11 cellular contexts compared by ENCODE assay signal in the genomic region with DNA sequence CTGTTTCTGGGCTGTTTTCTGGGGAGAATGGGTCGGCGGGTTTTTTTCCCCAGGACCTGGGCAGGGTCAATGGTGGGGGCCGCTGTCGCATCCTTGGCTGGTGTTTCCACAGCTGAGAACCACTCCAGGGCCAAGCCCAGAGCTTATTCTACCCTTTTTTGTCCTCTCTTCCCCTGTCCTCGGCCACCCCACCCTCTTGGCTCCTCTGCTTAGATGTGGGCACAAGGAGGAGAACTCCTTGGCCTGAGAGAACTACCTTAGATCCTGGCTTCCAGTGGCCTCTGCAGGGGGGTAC. TPM values are rescaled to one million over a fixed set of nuclear protein-coding genes. Genes with fewer than 3 reads are reported as not detected.
DNase-seq lines count a peak whose midpoint lies in the region; ATAC-seq, FAIRE-seq and TF ChIP-seq lines count a peak whose summit lies in the region.
"Had no signal": no experiment of that assay in that cellular context is flagged by ENCODE, and none has a peak within 500 bp of the region (broad histone marks: within the 10 kb centered on the region; RNA-seq: fewer than 3 reads in every experiment).

No MANE protein-coding gene starts in this region.

- no peak for DNase-seq in activated T-cell treated with anti-CD3 and anti-CD28 coated beads, Interleukin-2, amount 50 U/mL, for 4 hours
- no peak for DNase-seq in activated T-cell treated with anti-CD3 and anti-CD28 coated beads, Interleukin-2, amount 50 U/mL, for 48 hours
- no peak for DNase-seq in activated naive CD8-positive, alpha-beta T cell treated with anti-CD3 and anti-CD28 coated beads, Interleukin-2, amount 50 U/mL, for 24 hours
- DNase-seq in memory B cell (ENCODE audit: low spot score in 2 of 2): no peak
- DNase-seq in suprapubic skin (ENCODE audit: low spot score in 2 of 2): peak in 1 of 2 donors; percentile 65
- no peak for DNase-seq in GM19239 (ENCODE audit: insufficient read length, low spot score)
- DNase-seq: NCI-H446 had no signal

- H3K27ac ChIP-seq in suprapubic skin: peak overlapping the region; percentile 78
- H3K27ac ChIP-seq: SK-N-MC had no signal

- no peaks in the 10 kb centered on the region for H3K36me3 ChIP-seq in suprapubic skin

- peak overlapping the region; percentile 83 for H3K27ac Mint-ChIP-seq in activated naive CD8-positive, alpha-beta T cell treated with anti-CD3 and anti-CD28 coated beads, Interleukin-2, amount 50 U/mL, for 24 hours
- H3K27ac Mint-ChIP-seq in memory B cell: peak overlapping the region; percentile 92

- H3K4me1 ChIP-seq in suprapubic skin: peaks cover 66% of the 10 kb centered on the region

- H3K4me1 Mint-ChIP-seq in activated T-cell treated with anti-CD3 and anti-CD28 coated beads, Interleukin-2, amount 50 U/mL, for 4 hours (ENCODE audit: low read depth): peaks cover 85% of the 10 kb centered on the region
- peaks cover 85% of the 10 kb centered on the region for H3K4me1 Mint-ChIP-seq in activated naive CD8-positive, alpha-beta T cell treated with anti-CD3 and anti-CD28 coated beads, Interleukin-2, amount 50 U/mL, for 24 hours
- peaks cover 47% of the 10 kb centered on the region for H3K4me1 Mint-ChIP-seq in memory B cell

- H3K9me3 Mint-ChIP-seq in activated T-cell treated with anti-CD3 and anti-CD28 coated beads, Interleukin-2, amount 50 U/mL, for 4 hours: no peaks in the 10 kb centered on the region
- no peaks in the 10 kb centered on the region for H3K9me3 Mint-ChIP-seq in activated naive CD8-positive, alpha-beta T cell treated with anti-CD3 and anti-CD28 coated beads, Interleukin-2, amount 50 U/mL, for 24 hours
- no peaks in the 10 kb centered on the region for H3K9me3 Mint-ChIP-seq in memory B cell

- WGBS in suprapubic skin: 91% methylated on average over 5 of the region's 5 CpGs

- TF ChIP-seq CTCF in suprapubic skin (IDR thresholded peaks at IDR 0.05): no peak

- no peaks in the 10 kb centered on the region for H3K27me3 ChIP-seq in suprapubic skin

- no peak for TF ChIP-seq POLR2A in suprapubic skin (IDR thresholded peaks at IDR 0.05)

- TF ChIP-seq EP300 in suprapubic skin (IDR thresholded peaks at IDR 0.05): no peak

- H3K4me3 Mint-ChIP-seq in activated T-cell treated with anti-CD3 and anti-CD28 coated beads, Interleukin-2, amount 50 U/mL, for 4 hours: peak overlapping the region; percentile 75
- peak overlapping the region; percentile 73 for H3K4me3 Mint-ChIP-seq in activated naive CD8-positive, alpha-beta T cell treated with anti-CD3 and anti-CD28 coated beads, Interleukin-2, amount 50 U/mL, for 24 hours
- peak overlapping the region; percentile 90 for H3K4me3 Mint-ChIP-seq in memory B cell

- H3K9me3 ChIP-seq in suprapubic skin: no peaks in the 10 kb centered on the region

- ATAC-seq in activated T-cell treated with anti-CD3 and anti-CD28 coated beads, Interleukin-2, amount 50 U/mL, for 4 hours: no peak
- ATAC-seq in activated naive CD8-positive, alpha-beta T cell treated with anti-CD3 and anti-CD28 coated beads, Interleukin-2, amount 50 U/mL, for 24 hours: no peak
- ATAC-seq in memory B cell (ENCODE audit: low read depth) (no peak), HG03469 (IDR thresholded peaks at IDR 0.05; ENCODE audit: unreplicated experiment) (no peak), HG02610 (IDR thresholded peaks at IDR 0.05; ENCODE audit: unreplicated experiment) (no peak)

- no peaks in the 10 kb centered on the region for H3K27me3 Mint-ChIP-seq in activated T-cell treated with anti-CD3 and anti-CD28 coated beads, Interleukin-2, amount 50 U/mL, for 4 hours (ENCODE audit: low read depth)
- H3K27me3 Mint-ChIP-seq in activated naive CD8-positive, alpha-beta T cell treated with anti-CD3 and anti-CD28 coated beads, Interleukin-2, amount 50 U/mL, for 24 hours: peaks cover 7% of the 10 kb centered on the region
- H3K27me3 Mint-ChIP-seq in memory B cell: peaks cover 6% of the 10 kb centered on the region

- FAIRE-seq in GM19239 (lab: Jason Lieb, UNC): no peak

- H3K36me3 Mint-ChIP-seq in activated T-cell treated with anti-CD3 and anti-CD28 coated beads, Interleukin-2, amount 50 U/mL, for 4 hours (ENCODE audit: insufficient read depth): peaks cover 13% of the 10 kb centered on the region
- peaks cover 9% of the 10 kb centered on the region for H3K36me3 Mint-ChIP-seq in activated naive CD8-positive, alpha-beta T cell treated with anti-CD3 and anti-CD28 coated beads, Interleukin-2, amount 50 U/mL, for 24 hours (ENCODE audit: low read depth)
- H3K36me3 Mint-ChIP-seq in memory B cell: no peaks in the 10 kb centered on the region

- H3K4me3 ChIP-seq in suprapubic skin: peak overlapping the region; percentile 46
- H3K4me3 ChIP-seq: SK-N-MC had no signal

RNA-seq across cellular contexts. Expression of a gene that starts 4.0 kb away (rescaled TPM):
- total RNA-seq in activated T-cell treated with anti-CD3 and anti-CD28 coated beads, Interleukin-2, amount 50 U/mL, for 4 hours: 1 to 10 TPM; 2.9 to 6.2 (median 3.9) TPM
- 10 to 100 TPM; 33.8 to 66.2 (median 48.6) TPM for total RNA-seq in suprapubic skin

RNA-seq across cellular contexts. Expression of a gene that starts 16.3 kb away (rescaled TPM):
- total RNA-seq in activated T-cell treated with anti-CD3 and anti-CD28 coated beads, Interleukin-2, amount 50 U/mL, for 4 hours: 10 to 100 TPM; 16.3 to 25.7 (median 16.6) TPM
- 1 to 10 TPM in 2 of 4 donors, under 1 TPM in 2; 0.81 to 2.1 (median 1.2) TPM for total RNA-seq in suprapubic skin
- total RNA-seq: renal cortical epithelial cell had no signal

RNA-seq across cellular contexts. Expression of a gene that starts 44.5 kb away (rescaled TPM):
- 100 to 1,000 TPM in 1 of 3 donors, 10 to 100 TPM in 2; 84.5 to 133 (median 88.4) TPM for total RNA-seq in activated T-cell treated with anti-CD3 and anti-CD28 coated beads, Interleukin-2, amount 50 U/mL, for 4 hours
- 10 to 100 TPM; 31.1 to 77.6 (median 50.2) TPM for total RNA-seq in suprapubic skin

Comparison
In these comparisons a context has a peak if more than half of its experiments do, and no peak if none do; other contexts are left out.
1. RNA of a gene that starts 4.0 kb away (total RNA-seq): 33.8 to 66.2 TPM in suprapubic skin; 2.9 to 6.2 TPM in activated T-cell treated with anti-CD3 and anti-CD28 coated beads, Interleukin-2, amount 50 U/mL, for 4 hours; every median in the first group is over 4 times any median in the second.
2. RNA of a gene that starts 16.3 kb away (total RNA-seq): 16.3 to 25.7 TPM in activated T-cell treated with anti-CD3 and anti-CD28 coated beads, Interleukin-2, amount 50 U/mL, for 4 hours; 0.81 to 2.1 TPM in suprapubic skin; every median in the first group is over 4 times any median in the second.
3. Peak in every context shown above with its lines, with median percentiles within 50 percentile points of each other: H3K4me3 Mint-ChIP-seq.